In the genomic region with DNA sequence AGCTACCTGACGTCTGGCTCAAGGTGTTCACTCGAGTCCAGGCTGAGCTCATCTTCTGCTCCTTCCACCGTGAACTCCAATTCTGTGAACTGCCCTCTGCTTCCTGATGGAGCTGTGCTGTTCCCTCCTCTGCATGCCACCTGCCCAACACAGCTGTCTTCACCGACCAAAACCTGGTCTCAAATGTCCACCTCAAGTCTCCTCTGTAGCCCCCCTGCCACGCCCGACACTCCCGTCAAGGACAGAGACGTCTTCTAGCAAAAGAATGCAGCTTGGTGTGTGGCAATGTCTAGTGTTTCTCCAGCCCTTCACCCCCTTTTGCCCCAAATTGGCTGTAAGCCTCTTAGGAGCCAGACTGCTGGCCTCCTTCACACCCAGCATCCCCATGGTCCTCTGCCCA, we compare ENCODE assay signal across 20 cellular contexts.
DNase-seq lines count a peak whose midpoint lies in the region; ATAC-seq and TF ChIP-seq lines count a peak whose summit lies in the region.
"Had no signal": no experiment of that assay in that cellular context is flagged by ENCODE, and none has a peak within 500 bp of the region (broad histone marks: within the 10 kb centered on the region; RNA-seq: fewer than 3 reads in every experiment).

No MANE protein-coding gene starts in this region.

- TF ChIP-seq CTCF in CD14-positive monocyte (IDR thresholded peaks at IDR 0.05) (no peak), endodermal cell (conservative IDR thresholded peaks at IDR 0.05) (no peak), osteoblast (IDR thresholded peaks at IDR 0.05; ENCODE audit: extremely low read depth, low read depth, low read length) (no peak), upper lobe of right lung (IDR thresholded peaks at IDR 0.05) (no peak), brain microvascular endothelial cell (IDR thresholded peaks at IDR 0.05; ENCODE audit: low read depth, low read length, missing control alignments) (no peak)

- intact Hi-C loops in CD14-positive monocyte (cut with micrococcal nuclease) (no loop called here), upper lobe of right lung (cut with DNase I) (no loop called here)

- in situ Hi-C loops in brain microvascular endothelial cell (cut with HindIII; ENCODE audit: low pct_ligation_motif_present, low sequenced_read_pairs): no loop called here

- peaks cover 71% of the 10 kb centered on the region for H3K9me3 ChIP-seq in endodermal cell (ENCODE audit: control insufficient read depth, low read length)
- peaks cover 6% of the 10 kb centered on the region for H3K9me3 ChIP-seq in osteoblast (ENCODE audit: low read depth, low read length)
- no peaks in the 10 kb centered on the region for H3K9me3 ChIP-seq in upper lobe of right lung
- H3K9me3 ChIP-seq: BE2C had no signal

- DNase-seq in CD14-positive monocyte (ENCODE audit: low spot score) (peak; percentile 42), endodermal cell (peak; percentile 27), osteoblast (ENCODE audit: insufficient read length, low spot score, missing footprints) (peak; percentile 9), upper lobe of right lung (peak; percentile 48), NCI-H1105 treated with DMSO at 0.1 percent for 48 hours (lab: John Stamatoyannopoulos, UW) (no peak), brain microvascular endothelial cell (no peak)
- DNase-seq: 8988T; ACHN; AML-193; BE2C; CD4-positive, alpha-beta memory T cell; COR-L47; DMS153; DND-41; GOT3; HFFc6 had no signal

- no peak overlapping the region for H2AFZ ChIP-seq in osteoblast (ENCODE audit: low read length)

- ATAC-seq in upper lobe of right lung (no peak), HG03469 (IDR thresholded peaks at IDR 0.05; ENCODE audit: unreplicated experiment) (no peak)
- ATAC-seq: A549 had no signal

- H3K36me3 Mint-ChIP-seq in CD14-positive monocyte: no peaks in the 10 kb centered on the region
- H3K36me3 Mint-ChIP-seq in endodermal cell (ENCODE audit: low read depth): no peaks in the 10 kb centered on the region

- H3K4me2 ChIP-seq in osteoblast (ENCODE audit: insufficient read depth, low read length): no peak overlapping the region
- H3K4me2 ChIP-seq: A549; BLaER1 treated with 17β-estradiol and CSF1 and Interleukin-3, amounts not matched to agents 10 nM and 100 nM had no signal

- H3K27me3 ChIP-seq in endodermal cell (ENCODE audit: control insufficient read depth, insufficient read depth, low read length, poor library complexity, severe bottlenecking): no peaks in the 10 kb centered on the region
- no peaks in the 10 kb centered on the region for H3K27me3 ChIP-seq in osteoblast (ENCODE audit: insufficient read depth, low read length)
- no peaks in the 10 kb centered on the region for H3K27me3 ChIP-seq in upper lobe of right lung
- no peaks in the 10 kb centered on the region for H3K27me3 ChIP-seq in brain microvascular endothelial cell (replicated peaks)
- H3K27me3 ChIP-seq: BE2C; BLaER1 treated with 17β-estradiol and CSF1 and Interleukin-3, amounts not matched to agents 10 nM and 100 nM had no signal

- peaks cover 4 to 20% (median 12%) of the 10 kb centered on the region in 7 donors for H3K9me3 Mint-ChIP-seq in CD14-positive monocyte
- H3K9me3 Mint-ChIP-seq in endodermal cell: peaks cover 34% of the 10 kb centered on the region

- no peaks in the 10 kb centered on the region for H3K36me3 ChIP-seq in endodermal cell (ENCODE audit: control insufficient read depth, insufficient read depth, low read length)
- no peaks in the 10 kb centered on the region for H3K36me3 ChIP-seq in osteoblast (ENCODE audit: insufficient read depth, low read length)
- H3K36me3 ChIP-seq in upper lobe of right lung: no peaks in the 10 kb centered on the region
- H3K36me3 ChIP-seq in brain microvascular endothelial cell (replicated peaks): no peaks in the 10 kb centered on the region
- H3K36me3 ChIP-seq: BE2C; BLaER1 treated with 17β-estradiol and CSF1 and Interleukin-3, amounts not matched to agents 10 nM and 100 nM; HAP-1 had no signal

- H3K9ac ChIP-seq in endodermal cell (ENCODE audit: extremely low read depth, low read length, poor library complexity, severe bottlenecking): no peak overlapping the region
- H3K9ac ChIP-seq: BLaER1 treated with 17β-estradiol and CSF1 and Interleukin-3, amounts not matched to agents 10 nM and 100 nM had no signal

- H3K27me3 Mint-ChIP-seq in CD14-positive monocyte (ENCODE audit: low read depth in 3 of 3): peaks cover 1 to 7% (median 2%) of the 10 kb centered on the region in 3 donors
- peaks cover 7% of the 10 kb centered on the region for H3K27me3 Mint-ChIP-seq in endodermal cell (ENCODE audit: insufficient read depth)

- H3K4me3 ChIP-seq in endodermal cell (ENCODE audit: low read length): no peak overlapping the region
- no peak overlapping the region for H3K4me3 ChIP-seq in osteoblast (ENCODE audit: insufficient read depth, low read length)
- no peak overlapping the region for H3K4me3 ChIP-seq in upper lobe of right lung
- no peak overlapping the region for H3K4me3 ChIP-seq in brain microvascular endothelial cell (ENCODE audit: low read depth, low read length)
- H3K4me3 ChIP-seq: A549; BLaER1 treated with 17β-estradiol and CSF1 and Interleukin-3, amounts not matched to agents 10 nM and 100 nM; HAP-1 had no signal

- no peaks in the 10 kb centered on the region for H4K20me1 ChIP-seq in osteoblast (ENCODE audit: insufficient read depth, low read length)

- H3K27ac Mint-ChIP-seq in CD14-positive monocyte (no peak overlapping the region), endodermal cell (no peak overlapping the region)
- H3K27ac Mint-ChIP-seq: HFFc6 had no signal

- 63 to 75% methylated on average over 3 to 8 of the region's 8 CpGs for WGBS in endodermal cell (ENCODE audit: insufficient coverage in 1 of 2, insufficient read length in 1 of 2), 2 experiments

- no peak overlapping the region for H3K4me3 Mint-ChIP-seq in CD14-positive monocyte
- no peak overlapping the region for H3K4me3 Mint-ChIP-seq in endodermal cell
- H3K4me3 Mint-ChIP-seq: HFFc6 had no signal

- H3K4me1 Mint-ChIP-seq in CD14-positive monocyte (no peaks in the 10 kb centered on the region), endodermal cell (no peaks in the 10 kb centered on the region)
- H3K4me1 Mint-ChIP-seq: CD4-positive, alpha-beta memory T cell had no signal

- H3K4me1 ChIP-seq in endodermal cell (ENCODE audit: control insufficient read depth, insufficient read depth, low read length): no peaks in the 10 kb centered on the region
- no peaks in the 10 kb centered on the region for H3K4me1 ChIP-seq in osteoblast (ENCODE audit: insufficient read depth, low read length)
- H3K4me1 ChIP-seq in upper lobe of right lung: no peaks in the 10 kb centered on the region
- H3K4me1 ChIP-seq: A549, BE2C, HAP-1 had no signal

- no peaks in the 10 kb centered on the region for H3K79me2 ChIP-seq in osteoblast (ENCODE audit: insufficient read depth, low read length)

- H3K27ac ChIP-seq in endodermal cell (ENCODE audit: low read depth, low read length): no peak overlapping the region
- H3K27ac ChIP-seq in osteoblast (ENCODE audit: low read depth, low read length): no peak overlapping the region
- H3K27ac ChIP-seq in upper lobe of right lung: no peak overlapping the region
- H3K27ac ChIP-seq in brain microvascular endothelial cell: no peak overlapping the region
- H3K27ac ChIP-seq: A549; BLaER1 treated with 17β-estradiol and CSF1 and Interleukin-3, amounts not matched to agents 10 nM and 100 nM had no signal

Comparison
In these comparisons a context has a peak if more than half of its experiments do, and no peak if none do; other contexts are left out.
1. DNase-seq: peak in CD14-positive monocyte (single experiment), endodermal cell (single experiment), osteoblast (single experiment) and upper lobe of right lung (single experiment); none in NCI-H1105 treated with DMSO at 0.1 percent for 48 hours (single experiment) and brain microvascular endothelial cell (single experiment).